Comparison of ENCODE assay signal across 10 cellular contexts in the genomic region with DNA sequence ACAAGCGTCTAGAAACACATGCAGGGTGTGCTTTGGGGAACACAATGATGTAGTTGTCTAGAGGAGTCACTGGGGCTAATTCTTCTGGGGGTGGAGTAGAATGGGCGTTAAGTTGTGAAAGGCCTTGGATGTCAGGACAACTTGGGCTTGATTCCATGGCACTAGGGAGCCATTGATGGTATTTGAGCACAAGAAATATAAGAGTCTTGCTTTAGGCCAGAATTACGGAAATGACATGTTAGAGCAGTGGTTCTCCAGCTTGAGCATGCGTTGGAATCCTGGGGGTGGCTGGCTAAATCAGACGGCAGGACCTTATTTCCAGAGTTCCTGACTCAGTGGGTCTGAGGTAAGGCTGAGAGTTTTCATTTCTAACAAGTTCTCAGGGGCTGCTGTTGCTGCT. TPM values are rescaled to one million over a fixed set of nuclear protein-coding genes. Genes with fewer than 3 reads are reported as not detected.
"Had no signal": no experiment of that assay in that cellular context is flagged by ENCODE, and none has a peak within 500 bp of the region (broad histone marks: within the 10 kb centered on the region; RNA-seq: fewer than 3 reads in every experiment).

No MANE protein-coding gene starts in this region.

- FAIRE-seq: urothelium cell line had no signal

- H3K9me3 ChIP-seq: adrenal gland had no signal

- H3K79me2 ChIP-seq: parathyroid adenoma had no signal

- H3K9me3 Mint-ChIP-seq: activated CD4-positive, alpha-beta T cell treated with anti-CD3 and anti-CD28 coated beads, Interleukin-2, amount 10 ng/mL, durations not matched to agents 7 days and 5 days had no signal

- H3K27ac Mint-ChIP-seq: activated CD4-positive, alpha-beta T cell treated with anti-CD3 and anti-CD28 coated beads, Interleukin-2, amount 10 ng/mL, durations not matched to agents 7 days and 5 days; T-helper 17 cell had no signal

- H3K36me3 Mint-ChIP-seq: immature natural killer cell had no signal

- H3K27me3 Mint-ChIP-seq: activated CD4-positive, alpha-beta T cell treated with anti-CD3 and anti-CD28 coated beads, Interleukin-2, amount 10 ng/mL, durations not matched to agents 7 days and 5 days had no signal

- ATAC-seq: T-helper 17 cell had no signal

- H3K27me3 ChIP-seq: adrenal gland had no signal

- H3K4me1 ChIP-seq: adrenal gland, parathyroid adenoma had no signal

- H3K27ac ChIP-seq: adrenal gland, parathyroid adenoma had no signal

- H2AFZ ChIP-seq: parathyroid adenoma had no signal

- H3K4me3 ChIP-seq: adrenal gland, lung had no signal

- H3K9ac ChIP-seq: parathyroid adenoma had no signal

- H3K36me3 ChIP-seq: adrenal gland had no signal

- DNase-seq: central memory CD4-positive, alpha-beta T cell; cortex of kidney; immature natural killer cell; T-helper 17 cell had no signal

- H3K4me3 Mint-ChIP-seq: activated CD4-positive, alpha-beta T cell treated with anti-CD3 and anti-CD28 coated beads, Interleukin-2, amount 10 ng/mL, durations not matched to agents 7 days and 5 days; neural crest cell; T-helper 17 cell had no signal

RNA-seq across cellular contexts. Expression of gene SMAD6, which starts 29.2 kb away (rescaled TPM):
- polyA plus RNA-seq: immature natural killer cell had no signal
